ENCODE assay signal across 25 cellular contexts in genomic region chr9:83000765-83001164, GRCh38.
"Had no signal": no experiment of that assay in that cellular context is flagged by ENCODE, and none has a peak within 500 bp of the region (broad histone marks: within the 10 kb centered on the region; RNA-seq: fewer than 3 reads in every experiment).

No MANE protein-coding gene starts in this region.

- H3K9me3 ChIP-seq: SJSA1 had no signal

- H3K4me3 Mint-ChIP-seq: IgD-negative memory B cell had no signal

- H3K9me3 Mint-ChIP-seq: IgD-negative memory B cell had no signal

- H3K4me2 ChIP-seq: KMS-11 had no signal

- H3K36me3 ChIP-seq: SJSA1 had no signal

- ATAC-seq: K562 had no signal

- H3K4me1 Mint-ChIP-seq: IgD-negative memory B cell had no signal

- H3K27me3 ChIP-seq: SJSA1 had no signal

- H3K27ac ChIP-seq: HL-60, KMS-11, SJSA1, SK-N-MC had no signal

- H3K27me3 Mint-ChIP-seq: IgD-negative memory B cell had no signal

- H3K36me3 Mint-ChIP-seq: IgD-negative memory B cell had no signal

- H3K9ac ChIP-seq: KMS-11 had no signal

- H3K4me3 ChIP-seq: K562, SJSA1, SK-N-MC had no signal

- DNase-seq: Kasumi-1, MV-4-11, NCI-H1048, NCI-H1105, NCI-H1417 treated with DMSO at 0.1 percent for 48 hours, NCI-H146, NCI-H1694 treated with DMSO at 0.1 percent for 48 hours, NCI-H1930, NCI-H2081, NCI-H2107, NCI-H226, NCI-H446, NCI-H510A, NCI-H524 treated with DMSO at 0.1 percent for 48 hours, NCI-H69, NCI-H774, Right ventricle myocardium superior, RPMI8226, SIG-M5 had no signal

- H3K27ac Mint-ChIP-seq: IgD-negative memory B cell had no signal
